ENCODE assay signal across 16 cellular contexts in the genomic region with DNA sequence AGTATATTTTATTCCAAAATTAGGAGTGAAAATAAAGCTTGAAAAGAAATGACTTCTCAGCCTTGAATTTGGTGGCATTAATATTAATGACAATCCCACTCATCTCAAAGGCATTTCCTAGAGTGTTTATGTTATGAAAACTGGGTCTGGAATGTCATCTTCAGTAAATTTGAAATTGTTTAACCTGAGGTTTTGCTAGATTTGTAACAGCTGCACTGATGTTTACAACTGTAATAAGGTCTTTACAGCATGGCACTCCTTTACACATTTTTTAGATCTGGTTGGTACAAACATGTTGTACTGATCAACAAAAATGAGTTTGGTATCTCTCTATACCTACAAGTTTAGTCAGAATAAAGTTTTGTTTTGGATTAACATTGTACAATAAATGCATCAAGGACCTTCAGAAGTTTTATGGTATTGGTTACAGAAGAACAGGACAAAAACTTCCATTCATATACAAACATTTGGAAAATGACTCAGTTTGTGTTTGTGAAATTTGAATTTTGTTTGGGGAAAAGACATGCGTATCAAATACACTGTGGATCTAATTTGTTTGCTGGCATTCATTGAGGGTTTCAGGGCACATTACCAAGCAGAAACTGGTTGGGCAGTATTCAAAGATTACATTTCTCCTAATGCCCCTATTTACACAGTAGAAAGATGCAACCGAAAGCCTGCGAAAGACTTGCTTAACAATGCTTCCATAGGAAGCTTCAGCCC. TPM values are rescaled to one million over a fixed set of nuclear protein-coding genes. Genes with fewer than 3 reads are reported as not detected.
DNase-seq lines count a peak whose midpoint lies in the region; ATAC-seq and TF ChIP-seq lines count a peak whose summit lies in the region.
"Had no signal": no experiment of that assay in that cellular context is flagged by ENCODE, and none has a peak within 500 bp of the region (broad histone marks: within the 10 kb centered on the region; RNA-seq: fewer than 3 reads in every experiment).

No MANE protein-coding gene starts in this region.

- no peaks in the 10 kb centered on the region for H3K27me3 ChIP-seq in ACC112 (ENCODE audit: insufficient read depth, low read length)
- H3K27me3 ChIP-seq: uterus had no signal

- H3K4me1 Mint-ChIP-seq in HFFc6 (ENCODE audit: low read depth): peaks cover 30% of the 10 kb centered on the region
- H3K4me1 Mint-ChIP-seq in activated CD4-positive, alpha-beta T cell treated with anti-CD3 and anti-CD28 coated beads, Interleukin-2, amount 10 ng/mL, durations not matched to agents 7 days and 5 days: peaks cover 23% of the 10 kb centered on the region
- H3K4me1 Mint-ChIP-seq in activated CD4-positive, alpha-beta T cell treated with anti-CD3 and anti-CD28 coated beads for 36 hours: peaks cover 23% of the 10 kb centered on the region

- POLR2A ChIA-PET in activated CD4-positive, alpha-beta T cell treated with anti-CD3 and anti-CD28 coated beads, Interleukin-2, amount 10 ng/mL, durations not matched to agents 7 days and 5 days (lab: Charles Lee): no interaction called here
- POLR2A ChIA-PET in activated CD4-positive, alpha-beta T cell treated with anti-CD3 and anti-CD28 coated beads for 36 hours (lab: Charles Lee): no interaction called here

- no peaks in the 10 kb centered on the region for H3K27me3 Mint-ChIP-seq in HFFc6 (ENCODE audit: insufficient read depth)
- no peaks in the 10 kb centered on the region for H3K27me3 Mint-ChIP-seq in activated CD4-positive, alpha-beta T cell treated with anti-CD3 and anti-CD28 coated beads, Interleukin-2, amount 10 ng/mL, durations not matched to agents 7 days and 5 days
- no peaks in the 10 kb centered on the region for H3K27me3 Mint-ChIP-seq in activated CD4-positive, alpha-beta T cell treated with anti-CD3 and anti-CD28 coated beads for 36 hours
- H3K27me3 Mint-ChIP-seq: stimulated activated naive CD8-positive, alpha-beta T cell treated with anti-CD3 and anti-CD28 coated beads, Interleukin-15, Interleukin-2, amounts not matched to agents 100 ng/mL and 50 ng/mL, for 24 hours had no signal

- peaks cover 18% of the 10 kb centered on the region for H3K79me2 ChIP-seq in ACC112 (ENCODE audit: control insufficient read depth, insufficient read depth, low read length, unreplicated experiment)
- H3K79me2 ChIP-seq: parathyroid adenoma had no signal

- peak overlapping the region; percentile 33; the same call in 1 of the 2 replicates for H3K4me3 ChIP-seq in ACC112 (ENCODE audit: low read depth, low read length)
- H3K4me3 ChIP-seq: coronary artery, uterus had no signal

- H3K9me3 Mint-ChIP-seq in HFFc6: no peaks in the 10 kb centered on the region
- no peaks in the 10 kb centered on the region for H3K9me3 Mint-ChIP-seq in activated CD4-positive, alpha-beta T cell treated with anti-CD3 and anti-CD28 coated beads, Interleukin-2, amount 10 ng/mL, durations not matched to agents 7 days and 5 days
- no peaks in the 10 kb centered on the region for H3K9me3 Mint-ChIP-seq in activated CD4-positive, alpha-beta T cell treated with anti-CD3 and anti-CD28 coated beads for 36 hours (ENCODE audit: low read depth)
- H3K9me3 Mint-ChIP-seq: stimulated activated naive CD8-positive, alpha-beta T cell treated with anti-CD3 and anti-CD28 coated beads, Interleukin-15, Interleukin-2, amounts not matched to agents 100 ng/mL and 50 ng/mL, for 24 hours had no signal

- H3K4me3 Mint-ChIP-seq in HFFc6: peak overlapping the region; percentile 2; the same call in 1 of the 2 replicates
- no peak overlapping the region for H3K4me3 Mint-ChIP-seq in activated CD4-positive, alpha-beta T cell treated with anti-CD3 and anti-CD28 coated beads, Interleukin-2, amount 10 ng/mL, durations not matched to agents 7 days and 5 days
- H3K4me3 Mint-ChIP-seq in activated CD4-positive, alpha-beta T cell treated with anti-CD3 and anti-CD28 coated beads for 36 hours: no peak overlapping the region
- H3K4me3 Mint-ChIP-seq: stimulated activated naive CD8-positive, alpha-beta T cell treated with anti-CD3 and anti-CD28 coated beads, Interleukin-15, Interleukin-2, amounts not matched to agents 100 ng/mL and 50 ng/mL, for 24 hours had no signal

- intact Hi-C loops in activated CD4-positive, alpha-beta T cell treated with anti-CD3 and anti-CD28 coated beads for 36 hours (cut with DNase I, micrococcal nuclease): no loop called here

- peak overlapping the region; percentile 9; the same call in 1 of the 2 replicates for H3K27ac Mint-ChIP-seq in HFFc6
- no peak overlapping the region for H3K27ac Mint-ChIP-seq in activated CD4-positive, alpha-beta T cell treated with anti-CD3 and anti-CD28 coated beads, Interleukin-2, amount 10 ng/mL, durations not matched to agents 7 days and 5 days
- no peak overlapping the region for H3K27ac Mint-ChIP-seq in activated CD4-positive, alpha-beta T cell treated with anti-CD3 and anti-CD28 coated beads for 36 hours
- H3K27ac Mint-ChIP-seq: stimulated activated naive CD8-positive, alpha-beta T cell treated with anti-CD3 and anti-CD28 coated beads, Interleukin-15, Interleukin-2, amounts not matched to agents 100 ng/mL and 50 ng/mL, for 24 hours had no signal

- TF ChIP-seq CTCF in HFFc6 (IDR thresholded peaks at IDR 0.05): no peak

- H3K36me3 ChIP-seq in ACC112 (ENCODE audit: insufficient read depth, low read length): no peaks in the 10 kb centered on the region
- H3K36me3 ChIP-seq: uterus had no signal

- no peak for DNase-seq in HFFc6
- DNase-seq in amniotic epithelial cell (ENCODE audit: low read depth): peak; percentile 63
- peak; percentile 22 for DNase-seq in iris pigment epithelial cell (ENCODE audit: low read depth)
- DNase-seq in activated CD4-positive, alpha-beta T cell treated with anti-CD3 and anti-CD28 coated beads, Interleukin-2, amount 10 ng/mL, durations not matched to agents 7 days and 5 days: no peak
- no peak for DNase-seq in activated CD4-positive, alpha-beta T cell treated with anti-CD3 and anti-CD28 coated beads for 36 hours
- DNase-seq: activated effector memory CD4-positive, alpha-beta T cell treated with anti-CD3 and anti-CD28 coated beads, Interleukin-2, amount 50 U/mL, for 16 hours; anterior cingulate cortex; NCI-H2029 treated with DMSO at 0.1 percent for 48 hours; uterus had no signal

- ATAC-seq in activated CD4-positive, alpha-beta T cell treated with anti-CD3 and anti-CD28 coated beads for 36 hours: no peak
- no peak for ATAC-seq in GM21423 (IDR thresholded peaks at IDR 0.05; ENCODE audit: unreplicated experiment)
- no peak for ATAC-seq in HG02870 (IDR thresholded peaks at IDR 0.05; ENCODE audit: unreplicated experiment)
- ATAC-seq: Panc1 had no signal

- CTCF ChIA-PET in activated CD4-positive, alpha-beta T cell treated with anti-CD3 and anti-CD28 coated beads, Interleukin-2, amount 10 ng/mL, durations not matched to agents 7 days and 5 days (lab: Charles Lee): no interaction called here
- CTCF ChIA-PET in activated CD4-positive, alpha-beta T cell treated with anti-CD3 and anti-CD28 coated beads for 36 hours (lab: Charles Lee): no interaction called here

- H3K27ac ChIP-seq in ACC112 (ENCODE audit: low read depth, low read length): peak overlapping the region; percentile 34
- H3K27ac ChIP-seq: coronary artery, parathyroid adenoma, uterus had no signal

- no peaks in the 10 kb centered on the region; the same call in 1 of the 2 replicates for H3K36me3 Mint-ChIP-seq in HFFc6 (ENCODE audit: low read depth)
- H3K36me3 Mint-ChIP-seq in activated CD4-positive, alpha-beta T cell treated with anti-CD3 and anti-CD28 coated beads, Interleukin-2, amount 10 ng/mL, durations not matched to agents 7 days and 5 days (ENCODE audit: low read depth): peaks cover 4% of the 10 kb centered on the region
- H3K36me3 Mint-ChIP-seq in activated CD4-positive, alpha-beta T cell treated with anti-CD3 and anti-CD28 coated beads for 36 hours (ENCODE audit: low read depth): no peaks in the 10 kb centered on the region

- peaks cover 18% of the 10 kb centered on the region for H3K4me1 ChIP-seq in ACC112 (ENCODE audit: control insufficient read depth, insufficient read depth, low read length, unreplicated experiment)
- H3K4me1 ChIP-seq: parathyroid adenoma, uterus had no signal

- H2AFZ ChIP-seq in ACC112 (ENCODE audit: low read length, unreplicated experiment): no peak overlapping the region
- H2AFZ ChIP-seq: parathyroid adenoma had no signal

RNA-seq across cellular contexts. Expression of gene FANCC, which starts 11.6 kb away (rescaled TPM):
- total RNA-seq in HFFc6 (2021; fragmentation: NEBNext Ultra II Directional; extraction: Animal tissue kit (Norgen Biotek cat#: 25700)): 1 to 10 TPM; 4.7 to 7.1 (median 5.7) TPM
- total RNA-seq in activated CD4-positive, alpha-beta T cell treated with anti-CD3 and anti-CD28 coated beads, Interleukin-2, amount 10 ng/mL, durations not matched to agents 7 days and 5 days: 10 to 100 TPM; 15.4 to 21.5 TPM
- 10 to 100 TPM; 15.9 to 16.7 TPM for total RNA-seq in activated CD4-positive, alpha-beta T cell treated with anti-CD3 and anti-CD28 coated beads for 36 hours

Comparison
In these comparisons a context has a peak if more than half of its experiments do, and no peak if none do; other contexts are left out.
1. DNase-seq: peak in amniotic epithelial cell (single experiment) and iris pigment epithelial cell (single experiment); none in HFFc6 (single experiment), activated CD4-positive, alpha-beta T cell treated with anti-CD3 and anti-CD28 coated beads, Interleukin-2, amount 10 ng/mL, durations not matched to agents 7 days and 5 days (single experiment) and activated CD4-positive, alpha-beta T cell treated with anti-CD3 and anti-CD28 coated beads for 36 hours (single experiment).